ENCODE assay signal across 8 cellular contexts in genomic region chr1:66549017-66549416, GRCh38. TPM values are rescaled to one million over a fixed set of nuclear protein-coding genes. Genes with fewer than 3 reads are reported as not detected.
"Had no signal": no experiment of that assay in that cellular context is flagged by ENCODE, and none has a peak within 500 bp of the region (broad histone marks: within the 10 kb centered on the region; RNA-seq: fewer than 3 reads in every experiment).

No MANE protein-coding gene starts in this region.

- FAIRE-seq: H1, H54, HTR-8/SVneo had no signal

- H2AFZ ChIP-seq: GM23338 had no signal

- H3K4me2 ChIP-seq: GM23338 had no signal

- ATAC-seq: GM23338 had no signal

- H3K4me3 ChIP-seq: GM23338 had no signal

- DNase-seq: H9, HCEC 1CT, KBM-7 had no signal

RNA-seq across cellular contexts. Expression of gene SGIP1, which starts 15.1 kb away (rescaled TPM):
- total RNA-seq: HT-29 had no signal
